ENCODE assay signal across 19 cellular contexts in genomic region chr14:42994001-42994736, GRCh38.
DNase-seq lines count a peak whose midpoint lies in the region; ATAC-seq, FAIRE-seq and TF ChIP-seq lines count a peak whose summit lies in the region.
"Had no signal": no experiment of that assay in that cellular context is flagged by ENCODE, and none has a peak within 500 bp of the region (broad histone marks: within the 10 kb centered on the region; RNA-seq: fewer than 3 reads in every experiment).

No MANE protein-coding gene starts in this region.

- no peak overlapping the region for H3K9ac ChIP-seq in Loucy (ENCODE audit: low read depth, low read length, poor library complexity, severe bottlenecking)

- DNase-seq in Daoy (ENCODE audit: low read depth) (peak; percentile 81), bronchial epithelial cell (ENCODE audit: low read depth) (peak; percentile 21), kidney epithelial cell (ENCODE audit: low read depth) (peak; percentile 44), Peyer's patch (no peak), left colon (no peak), mucosa of gallbladder (ENCODE audit: low spot score) (no peak)
- no peak for DNase-seq in activated naive CD4-positive, alpha-beta T cell treated with anti-CD3 and anti-CD28 coated beads, Interleukin-2, amount 10 ng/mL, durations not matched to agents 7 days and 5 days
- DNase-seq: activated CD8-positive, alpha-beta memory T cell treated with anti-CD3 and anti-CD28 coated beads for 24 hours; adrenal gland; Calu3; GF-D8; H9; NCI-H2029 treated with DMSO at 0.1 percent for 48 hours; stimulated activated CD4-positive, alpha-beta T cell treated with anti-CD3 and anti-CD28 coated beads, Interleukin-1b, Interleukin-23, amount 100 ng/mL, for 48 hours had no signal

- TF ChIP-seq CTCF in Loucy (conservative IDR thresholded peaks at IDR 0.05; ENCODE audit: low read length) (no peak), bronchial epithelial cell (IDR thresholded peaks at IDR 0.05; ENCODE audit: insufficient read depth, low read length, severe bottlenecking) (no peak), kidney epithelial cell (IDR thresholded peaks at IDR 0.05; ENCODE audit: insufficient read depth, low read length, poor library complexity, severe bottlenecking) (no peak), Peyer's patch (IDR thresholded peaks at IDR 0.05) (no peak)

- H3K4me1 Mint-ChIP-seq in activated naive CD4-positive, alpha-beta T cell treated with anti-CD3 and anti-CD28 coated beads, Interleukin-2, amount 10 ng/mL, durations not matched to agents 7 days and 5 days, result no peaks in the 10 kb centered on the region
- H3K4me1 Mint-ChIP-seq: H9, neural crest cell had no signal

- no peak overlapping the region for H3K27ac Mint-ChIP-seq in activated naive CD4-positive, alpha-beta T cell treated with anti-CD3 and anti-CD28 coated beads, Interleukin-2, amount 10 ng/mL, durations not matched to agents 7 days and 5 days
- H3K27ac Mint-ChIP-seq: H9 had no signal

- peaks cover 5% of the 10 kb centered on the region for H3K9me3 Mint-ChIP-seq in activated naive CD4-positive, alpha-beta T cell treated with anti-CD3 and anti-CD28 coated beads, Interleukin-2, amount 10 ng/mL, durations not matched to agents 7 days and 5 days
- H3K9me3 Mint-ChIP-seq: neural crest cell had no signal

- peak overlapping the region; percentile 22; the same call in 1 of the 2 replicates for H2AFZ ChIP-seq in Loucy (ENCODE audit: low read length)

- no peak for FAIRE-seq in bronchial epithelial cell (lab: Jason Lieb, UNC)
- FAIRE-seq: keratinocyte had no signal

- H3K36me3 ChIP-seq in Loucy (ENCODE audit: insufficient read depth, low read length), result no peaks in the 10 kb centered on the region
- H3K36me3 ChIP-seq in bronchial epithelial cell (ENCODE audit: control insufficient read depth, insufficient read depth, low read length), result no peaks in the 10 kb centered on the region
- no peaks in the 10 kb centered on the region for H3K36me3 ChIP-seq in kidney epithelial cell (ENCODE audit: control insufficient read depth, insufficient read depth, low read length)
- H3K36me3 ChIP-seq in Peyer's patch, result no peaks in the 10 kb centered on the region
- H3K36me3 ChIP-seq: adrenal gland, right atrium auricular region had no signal

- H3K4me1 ChIP-seq in Loucy (ENCODE audit: insufficient read depth, low read length, poor library complexity, severe bottlenecking) (peaks cover 11% of the 10 kb centered on the region), Peyer's patch (no peaks in the 10 kb centered on the region)
- H3K4me1 ChIP-seq: adrenal gland, right atrium auricular region had no signal

- H3K9me3 ChIP-seq in Loucy (ENCODE audit: insufficient read depth, low read depth, low read length) (no peaks in the 10 kb centered on the region), Peyer's patch (peaks cover 0 to 4% (median 0%) of the 10 kb centered on the region in 4 donors)
- H3K9me3 ChIP-seq: adrenal gland, right atrium auricular region had no signal

- H3K79me2 ChIP-seq in Loucy (ENCODE audit: insufficient read depth, low read length), result no peaks in the 10 kb centered on the region

- no peaks in the 10 kb centered on the region for H3K36me3 Mint-ChIP-seq in activated naive CD4-positive, alpha-beta T cell treated with anti-CD3 and anti-CD28 coated beads, Interleukin-2, amount 10 ng/mL, durations not matched to agents 7 days and 5 days

- ATAC-seq in left colon, result no peak
- ATAC-seq: Panc1 had no signal

- TF ChIP-seq POLR2A in Peyer's patch (IDR thresholded peaks at IDR 0.05), result no peak

- H3K27me3 ChIP-seq in Loucy (ENCODE audit: insufficient read depth, low read length, poor library complexity, severe bottlenecking) (no peaks in the 10 kb centered on the region), bronchial epithelial cell (ENCODE audit: control insufficient read depth, insufficient read depth, low read length) (no peaks in the 10 kb centered on the region), kidney epithelial cell (ENCODE audit: control insufficient read depth, insufficient read depth, low read length) (no peaks in the 10 kb centered on the region), Peyer's patch (no peaks in the 10 kb centered on the region)
- H3K27me3 ChIP-seq: adrenal gland, right atrium auricular region had no signal

- H3K27me3 Mint-ChIP-seq in activated naive CD4-positive, alpha-beta T cell treated with anti-CD3 and anti-CD28 coated beads, Interleukin-2, amount 10 ng/mL, durations not matched to agents 7 days and 5 days, result no peaks in the 10 kb centered on the region

- no peaks in the 10 kb centered on the region for H3K9me2 ChIP-seq in Loucy (replicated peaks; ENCODE audit: low read depth, low read length)

- no peak overlapping the region for H3K4me3 ChIP-seq in Loucy (ENCODE audit: low read length, poor library complexity, severe bottlenecking)
- no peak overlapping the region for H3K4me3 ChIP-seq in bronchial epithelial cell (ENCODE audit: low read depth, low read length)
- no peak overlapping the region for H3K4me3 ChIP-seq in kidney epithelial cell (ENCODE audit: low read depth, low read length)
- no peak overlapping the region for H3K4me3 ChIP-seq in Peyer's patch
- H3K4me3 ChIP-seq: adrenal gland, right atrium auricular region had no signal

- CTCF ChIA-PET in activated naive CD4-positive, alpha-beta T cell treated with anti-CD3 and anti-CD28 coated beads, Interleukin-2, amount 10 ng/mL, durations not matched to agents 7 days and 5 days (lab: Charles Lee), result no interaction called here

- intact Hi-C loops in left colon (cut with DNase I, micrococcal nuclease), result no loop called here

- peak overlapping the region; percentile 3 for H3K4me2 ChIP-seq in Loucy (ENCODE audit: low read depth, low read length, poor library complexity, severe bottlenecking)

- no peak overlapping the region for H3K27ac ChIP-seq in Peyer's patch
- H3K27ac ChIP-seq: adrenal gland, right atrium auricular region had no signal

- H3K4me3 Mint-ChIP-seq in activated naive CD4-positive, alpha-beta T cell treated with anti-CD3 and anti-CD28 coated beads, Interleukin-2, amount 10 ng/mL, durations not matched to agents 7 days and 5 days, result no peak overlapping the region
- H3K4me3 Mint-ChIP-seq: H9, neural crest cell had no signal

- no peaks in the 10 kb centered on the region for H3F3A ChIP-seq in Loucy (ENCODE audit: low read depth)

- H4K20me1 ChIP-seq in Loucy (ENCODE audit: insufficient read depth, low read length, poor library complexity, severe bottlenecking), result no peaks in the 10 kb centered on the region

Comparison
In these comparisons a context has a peak if more than half of its experiments do, and no peak if none do; other contexts are left out.
1. DNase-seq: peak in Daoy (single experiment), bronchial epithelial cell (single experiment) and kidney epithelial cell (single experiment); none in Peyer's patch (0 of 3), left colon (0 of 2), mucosa of gallbladder (single experiment) and activated naive CD4-positive, alpha-beta T cell treated with anti-CD3 and anti-CD28 coated beads, Interleukin-2, amount 10 ng/mL, durations not matched to agents 7 days and 5 days (single experiment).